Comparison of ENCODE assay signal across 12 cellular contexts in genomic region chr17:78058581-78058980, GRCh38.
DNase-seq lines count a peak whose midpoint lies in the region; ATAC-seq and TF ChIP-seq lines count a peak whose summit lies in the region.
"Had no signal": no experiment of that assay in that cellular context is flagged by ENCODE, and none has a peak within 500 bp of the region (broad histone marks: within the 10 kb centered on the region; RNA-seq: fewer than 3 reads in every experiment).

No MANE protein-coding gene starts in this region.

- TF ChIP-seq CTCF in left ventricle myocardium inferior (IDR thresholded peaks at IDR 0.05; ENCODE audit: borderline replicate concordance) (no peak), psoas muscle (IDR thresholded peaks at IDR 0.05) (no peak)

- peak; percentile 54 for ATAC-seq in SK-N-SH treated with all-trans-retinoic acid at 6 μM for 48 hours
- ATAC-seq in psoas muscle, result peak; percentile 44 to 59 (median 48)
- ATAC-seq in HG03108 (IDR thresholded peaks at IDR 0.05; ENCODE audit: unreplicated experiment), result no peak

- H3K27me3 ChIP-seq in CD8-positive, alpha-beta memory T cell (ENCODE audit: insufficient read depth, low read length, poor library complexity, severe bottlenecking), result no peaks in the 10 kb centered on the region
- H3K27me3 ChIP-seq in left ventricle myocardium inferior (ENCODE audit: low read depth) (no peaks in the 10 kb centered on the region), psoas muscle (ENCODE audit: insufficient read depth in 3 of 3, low read length in 2 of 3) (no peaks in the 10 kb centered on the region)
- no peaks in the 10 kb centered on the region for H3K27me3 ChIP-seq in CD4-positive, alpha-beta memory T cell (ENCODE audit: insufficient read depth, low read length)
- H3K27me3 ChIP-seq: BLaER1, SJCRH30 had no signal

- H3K27ac ChIP-seq in CD8-positive, alpha-beta memory T cell (ENCODE audit: low read depth, low read length), result no peak overlapping the region
- peak overlapping the region; percentile 72 for H3K27ac ChIP-seq in left ventricle myocardium inferior (replicated peaks)
- H3K27ac ChIP-seq in psoas muscle, result peak overlapping the region; percentile 96
- H3K27ac ChIP-seq in CD4-positive, alpha-beta memory T cell (ENCODE audit: low read depth, low read length), result no peak overlapping the region
- H3K27ac ChIP-seq: BLaER1, SJCRH30 had no signal

- peaks cover 19 to 68% (median 37%) of the 10 kb centered on the region in 3 donors for H3K4me1 Mint-ChIP-seq in CD8-positive, alpha-beta memory T cell
- peaks cover 10 to 23% (median 14%) of the 10 kb centered on the region in 4 donors for H3K4me1 Mint-ChIP-seq in CD4-positive, alpha-beta memory T cell

- DNase-seq in CD8-positive, alpha-beta memory T cell, result no peak
- no peak for DNase-seq in left ventricle myocardium inferior
- no peak for DNase-seq in psoas muscle
- no peak for DNase-seq in CD4-positive, alpha-beta memory T cell
- no peak for DNase-seq in AG20443 (ENCODE audit: low spot score)
- DNase-seq: Caco-2, Karpas-422, NCI-H1930 had no signal

- peaks cover 0 to 49% (median 3%) of the 10 kb centered on the region in 3 donors for H3K36me3 Mint-ChIP-seq in CD8-positive, alpha-beta memory T cell
- H3K36me3 Mint-ChIP-seq in CD4-positive, alpha-beta memory T cell, result peaks cover 3 to 42% of the 10 kb centered on the region in 2 donors

- peaks cover 4% of the 10 kb centered on the region for H3K4me1 ChIP-seq in CD8-positive, alpha-beta memory T cell (ENCODE audit: insufficient read depth, low read length)
- H3K4me1 ChIP-seq in left ventricle myocardium inferior, result peaks cover 60% of the 10 kb centered on the region
- peaks cover 62% of the 10 kb centered on the region for H3K4me1 ChIP-seq in psoas muscle
- H3K4me1 ChIP-seq in CD4-positive, alpha-beta memory T cell (ENCODE audit: insufficient read depth, low read length), result no peaks in the 10 kb centered on the region
- H3K4me1 ChIP-seq: Caco-2 had no signal

- CTCF ChIA-PET in CD8-positive, alpha-beta memory T cell (lab: Charles Lee), result interaction anchor here (1.3 kb wide), 1 partner anchor 12 kb away, joined by 3 read pairs; no protein-coding TSS in a partner anchor
- CTCF ChIA-PET in CD4-positive, alpha-beta memory T cell (lab: Charles Lee; ENCODE audit: partially characterized antibody), result interaction anchor here (1.1 to 1.3 kb wide), 2 partner anchors 11 to 118 kb away, joined by 3 read pairs; no protein-coding TSS in a partner anchor

- H3K9me3 Mint-ChIP-seq in CD8-positive, alpha-beta memory T cell, result no peaks in the 10 kb centered on the region
- H3K9me3 Mint-ChIP-seq in CD4-positive, alpha-beta memory T cell, result no peaks in the 10 kb centered on the region

- H3K27ac Mint-ChIP-seq in CD8-positive, alpha-beta memory T cell, result peak overlapping the region in 5 of 8 donors; percentile 36 to 82 (median 57)
- H3K27ac Mint-ChIP-seq in CD4-positive, alpha-beta memory T cell, result peak overlapping the region in 2 of 7 donors; percentile 32 to 42

- POLR2A ChIA-PET in CD8-positive, alpha-beta memory T cell (lab: Charles Lee), result no interaction called here
- POLR2A ChIA-PET in CD4-positive, alpha-beta memory T cell (lab: Charles Lee; ENCODE audit: partially characterized antibody), result interaction anchor here (1.7 kb wide), 1 partner anchor 100 kb away, joined by 4 read pairs; the partner anchor contains the start of gene TNRC6C

- no peaks in the 10 kb centered on the region for H3K9me3 ChIP-seq in CD8-positive, alpha-beta memory T cell (ENCODE audit: low read length)
- H3K9me3 ChIP-seq in left ventricle myocardium inferior (replicated peaks) (no peaks in the 10 kb centered on the region), psoas muscle (no peaks in the 10 kb centered on the region)
- H3K9me3 ChIP-seq in CD4-positive, alpha-beta memory T cell (ENCODE audit: control insufficient read depth in 1 of 2, low read length in 2 of 2), result no peaks in the 10 kb centered on the region
- H3K9me3 ChIP-seq: Caco-2, SJCRH30 had no signal

- H3K4me3 Mint-ChIP-seq in CD8-positive, alpha-beta memory T cell, result no peak overlapping the region
- H3K4me3 Mint-ChIP-seq in CD4-positive, alpha-beta memory T cell, result no peak overlapping the region

- no peak overlapping the region for H3K4me3 ChIP-seq in CD8-positive, alpha-beta memory T cell (ENCODE audit: low read length)
- H3K4me3 ChIP-seq in left ventricle myocardium inferior, result peak overlapping the region; percentile 10
- peak overlapping the region; percentile 47 for H3K4me3 ChIP-seq in psoas muscle
- no peak overlapping the region for H3K4me3 ChIP-seq in CD4-positive, alpha-beta memory T cell (ENCODE audit: low read length in 2 of 2)
- H3K4me3 ChIP-seq: BLaER1, SJCRH30 had no signal

- intact Hi-C loops in left ventricle myocardium inferior (cut with micrococcal nuclease) (no loop called here), psoas muscle (cut with DNase I) (loop anchor here in 1 of 2 donors (2.0 kb wide), 1 partner anchor 18 kb away; no protein-coding TSS in a partner anchor)
- intact Hi-C loops in CD4-positive, alpha-beta memory T cell (cut with micrococcal nuclease), result no loop called here

- no peaks in the 10 kb centered on the region for H3K27me3 Mint-ChIP-seq in CD8-positive, alpha-beta memory T cell
- no peaks in the 10 kb centered on the region for H3K27me3 Mint-ChIP-seq in CD4-positive, alpha-beta memory T cell

- H3K36me3 ChIP-seq in CD8-positive, alpha-beta memory T cell (ENCODE audit: insufficient read depth, low read length), result peaks cover 8% of the 10 kb centered on the region
- H3K36me3 ChIP-seq in left ventricle myocardium inferior (peaks cover 18% of the 10 kb centered on the region), psoas muscle (ENCODE audit: insufficient read depth in 1 of 2, low read depth in 1 of 2) (peaks cover 6 to 18% of the 10 kb centered on the region in 2 donors)
- H3K36me3 ChIP-seq in CD4-positive, alpha-beta memory T cell (ENCODE audit: insufficient read depth, low read length), result peaks cover 8% of the 10 kb centered on the region

- whole genome bisulfite sequencing in psoas muscle, 3 donors, result 33 to 45% (median 41%) methylated on average over 1 of the region's 1 CpG

TF ChIP-seq in SK-N-SH treated with all-trans-retinoic acid at 6 μM for 48 hours, 23 proteins besides CTCF, POLR2A, EP300 and RAD21:
- no peak for TF ChIP-seq GLIS3 (CRISPR knock-in tag; IDR thresholded peaks at IDR 0.05)
- no peak for TF ChIP-seq CSRNP3 (CRISPR knock-in tag; IDR thresholded peaks at IDR 0.05)

Comparison
In these comparisons a context has a peak if more than half of its experiments do, and no peak if none do; other contexts are left out.
1. H3K27ac ChIP-seq: peak in left ventricle myocardium inferior (single experiment) and psoas muscle (single experiment); none in CD8-positive, alpha-beta memory T cell (single experiment) and CD4-positive, alpha-beta memory T cell (single experiment).
2. H3K4me3 ChIP-seq: peak in left ventricle myocardium inferior (single experiment) and psoas muscle (single experiment); none in CD8-positive, alpha-beta memory T cell (single experiment) and CD4-positive, alpha-beta memory T cell (0 of 2).